ENCODE assay signal across 12 cellular contexts in the genomic region with DNA sequence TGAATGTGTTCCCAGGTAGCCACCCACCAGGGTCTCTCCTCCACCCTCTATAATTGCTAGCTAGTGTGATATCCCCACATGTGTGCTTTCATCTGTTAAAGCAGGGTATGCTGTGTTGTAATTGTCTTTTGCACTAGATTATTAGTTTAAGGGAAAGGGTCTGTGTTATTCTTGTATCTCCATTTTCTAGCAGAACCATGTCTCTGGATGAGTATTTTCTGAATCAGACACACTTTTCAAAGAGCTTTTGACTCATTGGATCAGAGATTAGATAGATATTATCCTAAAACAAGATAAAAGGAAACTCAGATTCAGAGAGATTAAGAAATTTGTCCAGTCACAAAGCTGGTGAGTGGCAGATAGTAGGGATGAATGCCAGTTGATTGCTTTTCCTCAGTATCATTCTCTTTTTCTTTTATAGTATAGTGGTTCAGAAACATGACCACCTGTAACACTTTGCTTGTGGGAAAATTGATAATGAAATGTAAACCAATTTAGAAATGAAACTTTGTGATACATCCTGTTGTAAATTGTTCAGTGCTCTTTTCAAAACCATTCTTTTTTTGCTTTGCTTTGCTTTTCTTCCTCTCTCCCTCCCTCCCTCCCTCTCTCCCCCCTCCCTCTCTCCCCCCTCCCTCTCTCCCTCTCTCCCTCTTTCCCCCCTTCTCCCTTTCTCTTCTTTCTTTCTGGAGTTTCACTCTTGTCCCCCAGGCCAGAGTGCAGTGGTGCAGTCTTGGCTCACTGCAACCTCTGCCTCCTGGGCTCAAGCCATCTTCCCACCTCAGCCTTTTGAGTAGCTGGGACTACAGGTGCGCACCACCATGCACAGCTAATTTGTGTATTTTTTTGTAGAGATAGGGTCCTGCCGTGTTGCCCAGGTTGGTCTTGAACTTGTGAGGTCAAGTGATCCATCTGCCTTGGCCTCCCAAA. TPM values are rescaled to one million over a fixed set of nuclear protein-coding genes. Genes with fewer than 3 reads are reported as not detected.
DNase-seq lines count a peak whose midpoint lies in the region; ATAC-seq and TF ChIP-seq lines count a peak whose summit lies in the region.
"Had no signal": no experiment of that assay in that cellular context is flagged by ENCODE, and none has a peak within 500 bp of the region (broad histone marks: within the 10 kb centered on the region; RNA-seq: fewer than 3 reads in every experiment).

No MANE protein-coding gene starts in this region.

- peak overlapping the region; percentile 31 for H3K27ac Mint-ChIP-seq in CD4-positive, alpha-beta T cell
- peak overlapping the region in 4 of 6 donors; percentile 23 to 76 (median 53) for H3K27ac Mint-ChIP-seq in immature natural killer cell

- H3K4me3 ChIP-seq in GM08714 (ENCODE audit: low read length) (peak overlapping the region; percentile 22; the same call in 1 of the 2 replicates), SK-N-MC (no peak overlapping the region)
- H3K4me3 ChIP-seq: mucosa of descending colon had no signal

- peak overlapping the region; percentile 30 for H3K9ac ChIP-seq in SK-N-MC (ENCODE audit: insufficient read length)

- no peaks in the 10 kb centered on the region for H3K36me3 ChIP-seq in SK-N-MC (ENCODE audit: insufficient read depth, low read length)

- H3K9me3 Mint-ChIP-seq in CD4-positive, alpha-beta T cell, result no peaks in the 10 kb centered on the region
- no peaks in the 10 kb centered on the region for H3K9me3 Mint-ChIP-seq in immature natural killer cell

- no peak overlapping the region for H3K27ac ChIP-seq in CD4-positive, alpha-beta T cell (ENCODE audit: low read depth, low read length)
- H3K27ac ChIP-seq in SK-N-MC, result no peak overlapping the region
- H3K27ac ChIP-seq: VCaP had no signal

- ATAC-seq in CD4-positive, alpha-beta T cell (ENCODE audit: poor library complexity), result no peak
- ATAC-seq in HG03460 (IDR thresholded peaks at IDR 0.05; ENCODE audit: unreplicated experiment) (no peak), GM18520 (IDR thresholded peaks at IDR 0.05; ENCODE audit: unreplicated experiment) (no peak)
- ATAC-seq: mucosa of descending colon had no signal

- no peaks in the 10 kb centered on the region for H3K27me3 ChIP-seq in CD4-positive, alpha-beta T cell (ENCODE audit: control insufficient read depth, insufficient read depth, low read length)

- peaks cover 53% of the 10 kb centered on the region for H3K4me1 Mint-ChIP-seq in CD4-positive, alpha-beta T cell (ENCODE audit: low read depth)
- peaks cover 33 to 59% of the 10 kb centered on the region in 2 donors for H3K4me1 Mint-ChIP-seq in immature natural killer cell

- POLR2A ChIA-PET in CD4-positive, alpha-beta T cell (lab: Charles Lee), result interaction anchor here (1.7 to 2.5 kb wide), 2 partner anchors 44 to 148 kb away, joined by 9 to 12 read pairs; a partner anchor contains a TSS

- TF ChIP-seq CTCF in CD4-positive, alpha-beta T cell (IDR thresholded peaks at IDR 0.05), result no peak

- intact Hi-C loops in CD4-positive, alpha-beta T cell (cut with DNase I, micrococcal nuclease), result loop anchor here in 1 of 2 experiments (10.0 kb wide), 1 partner anchor 63 kb away; no protein-coding TSS in a partner anchor

- CTCF ChIA-PET in CD4-positive, alpha-beta T cell (lab: Charles Lee), result interaction anchor here (1.7 to 1.8 kb wide), 2 partner anchors 44 kb away, joined by 4 to 5 read pairs; a partner anchor contains a TSS

- H3K9me3 ChIP-seq in CD4-positive, alpha-beta T cell (ENCODE audit: control insufficient read depth, low read length), result no peaks in the 10 kb centered on the region
- no peaks in the 10 kb centered on the region for H3K9me3 ChIP-seq in SK-N-MC (ENCODE audit: low read depth, low read length)
- H3K9me3 ChIP-seq: mucosa of descending colon had no signal

- H3K36me3 Mint-ChIP-seq in CD4-positive, alpha-beta T cell (ENCODE audit: low read depth), result no peaks in the 10 kb centered on the region
- peaks cover 0 to 3% (median 3%) of the 10 kb centered on the region in 3 donors for H3K36me3 Mint-ChIP-seq in immature natural killer cell

- peak overlapping the region; percentile 64 for H3K4me3 Mint-ChIP-seq in CD4-positive, alpha-beta T cell
- H3K4me3 Mint-ChIP-seq in immature natural killer cell, result peak overlapping the region in 1 of 5 donors; percentile 29

- no peak for DNase-seq in CD4-positive, alpha-beta T cell
- DNase-seq in SK-N-MC (ENCODE audit: low read depth, low spot score), result no peak
- DNase-seq in immature natural killer cell, result no peak
- DNase-seq in NCI-H2107 (lab: John Stamatoyannopoulos, UW), result no peak
- DNase-seq: activated effector memory CD4-positive, alpha-beta T cell treated with anti-CD3 and anti-CD28 coated beads, Interleukin-2, amount 50 U/mL, for 16 hours; DMS 273 treated with DMSO at 0.1 percent for 48 hours; mucosa of descending colon; NCI-H345 had no signal

- no peaks in the 10 kb centered on the region for H3K27me3 Mint-ChIP-seq in CD4-positive, alpha-beta T cell
- H3K27me3 Mint-ChIP-seq in immature natural killer cell (ENCODE audit: low read depth in 3 of 3), result no peaks in the 10 kb centered on the region

RNA-seq across cellular contexts. Expression of a gene that starts 7.4 kb away (rescaled TPM):
- 10 to 100 TPM; 13.6 to 15.3 TPM for total RNA-seq in CD4-positive, alpha-beta T cell
- polyA plus RNA-seq in immature natural killer cell, result 1 to 10 TPM; 1.9 to 6.4 (median 5.0) TPM

RNA-seq across cellular contexts. Expression of a gene that starts 43.5 kb away (rescaled TPM):
- total RNA-seq in CD4-positive, alpha-beta T cell, result 10 to 100 TPM; 24.1 to 25.4 TPM
- 10 to 100 TPM; 24.4 to 31.2 (median 29.8) TPM for polyA plus RNA-seq in immature natural killer cell
